ENCODE assay signal across 8 cellular contexts in genomic region chr7:72879737-72880215, GRCh38. TPM values are rescaled to one million over a fixed set of nuclear protein-coding genes. Genes with fewer than 3 reads are reported as not detected.
DNase-seq lines count a peak whose midpoint lies in the region; TF ChIP-seq lines count a peak whose summit lies in the region.
"Not testable (repeated sequence)": the region's sequence is repeated elsewhere in the genome, so short reads cannot be mapped to it uniquely, and the experiment has no call there.

No MANE protein-coding gene starts in this region.

- not testable (repeated sequence) for H3K9me3 Mint-ChIP-seq in mesothelial cell of epicardium

- TF ChIP-seq CTCF in AG09309 (IDR thresholded peaks at IDR 0.05; ENCODE audit: control insufficient read depth, insufficient read depth, low read depth, low read length, missing control alignments); fibroblast of mammary gland (conservative IDR thresholded peaks at IDR 0.05; ENCODE audit: control insufficient read depth, insufficient read depth, low read depth, low read length); mesothelial cell of epicardium (IDR thresholded peaks at IDR 0.05; ENCODE audit: unreplicated experiment): not testable (repeated sequence)

- peak overlapping the region; percentile 94 for H3K27ac Mint-ChIP-seq in mesothelial cell of epicardium

- H3K36me3 Mint-ChIP-seq in mesothelial cell of epicardium, result not testable (repeated sequence)

- not testable (repeated sequence) for H3K4me1 Mint-ChIP-seq in mesothelial cell of epicardium

- H3K4me3 ChIP-seq in AG09309 (ENCODE audit: control insufficient read depth, low read depth, low read length) (peak overlapping the region; percentile 66), fibroblast of mammary gland (ENCODE audit: control insufficient read depth, low read depth, low read length) (peak overlapping the region; percentile 68)

- peak overlapping the region; percentile 93 for H3K4me3 Mint-ChIP-seq in mesothelial cell of epicardium

- DNase-seq in AG09309 (ENCODE audit: low read depth), result peak; percentile 34
- DNase-seq in GM19238 (ENCODE audit: insufficient read length, low spot score), result peak; percentile 13
- peak; percentile 64 for DNase-seq in M059J (ENCODE audit: low read depth)
- DNase-seq in T follicular helper cell (ENCODE audit: low read depth), result peak; percentile 12
- peak; percentile 19 for DNase-seq in activated naive CD4-positive, alpha-beta T cell treated with anti-CD3 and anti-CD28 coated beads, Interleukin-2, amount 50 U/mL, for 16 hours
- peak; percentile 77 for DNase-seq in fibroblast of mammary gland (ENCODE audit: low read depth)
- DNase-seq in mesothelial cell of epicardium (ENCODE audit: low spot score in 2 of 2, unreplicated experiment in 2 of 2), result peak in 1 of 2 experiments; percentile 45
- DNase-seq in stimulated activated CD4-positive, alpha-beta T cell treated with anti-CD3 and anti-CD28 coated beads, Interleukin-4, amount 100 ng/mL, for 1 hour, result peak; percentile 23

- not testable (repeated sequence) for H3K27me3 Mint-ChIP-seq in mesothelial cell of epicardium (ENCODE audit: low read depth)

RNA-seq across cellular contexts. Expression of gene POM121, which starts 45.1 kb away (rescaled TPM):
- total RNA-seq in M059J (2014; rRNA removed; shearing (Covaris generic)), result 5.7 and 9.8 TPM in 2 replicates
- 66.8 to 68.5 TPM (median 66.8 TPM) in 3 replicates for total RNA-seq in mesothelial cell of epicardium

RNA-seq across cellular contexts. Expression of gene TYW1B, which starts 51.8 kb away (rescaled TPM):
- 0.89 and 1.4 TPM in 2 replicates for total RNA-seq in M059J (2014; rRNA removed; shearing (Covaris generic))
- 3.6 to 5.3 TPM (median 5.1 TPM) in 3 replicates for total RNA-seq in mesothelial cell of epicardium
